In genomic region chr4:113385500-113385899, GRCh38 we compare ENCODE assay signal across 1 cellular context.
TF ChIP-seq lines count a peak whose summit lies in the region.

No MANE protein-coding gene starts in this region.

TF ChIP-seq in HepG2, 621 proteins besides CTCF, POLR2A, EP300 and RAD21 (continued from another document):
- TF ChIP-seq PPARG (CRISPR knock-in tag; conservative IDR thresholded peaks at IDR 0.05): no peak
- TF ChIP-seq ZNF772 (CRISPR knock-in tag; IDR thresholded peaks at IDR 0.05): no peak
- no peak for TF ChIP-seq JUNB (CRISPR knock-in tag; IDR thresholded peaks at IDR 0.05; ENCODE audit: borderline replicate concordance)
- TF ChIP-seq AKAP8 (CRISPR knock-in tag; IDR thresholded peaks at IDR 0.05): no peak
- no peak for TF ChIP-seq ZNF407 (CRISPR knock-in tag; IDR thresholded peaks at IDR 0.05; ENCODE audit: not compliant biosample characterization)
- no peak for TF ChIP-seq HIC2 (CRISPR knock-in tag; IDR thresholded peaks at IDR 0.05; ENCODE audit: low read depth)
- no peak for TF ChIP-seq TAF15 (IDR thresholded peaks at IDR 0.05; ENCODE audit: low read depth, low read length, poor library complexity, severe bottlenecking)
- TF ChIP-seq GMEB1 (CRISPR knock-in tag; IDR thresholded peaks at IDR 0.05; ENCODE audit: borderline replicate concordance): no peak
- no peak for TF ChIP-seq RFXANK (CRISPR knock-in tag; IDR thresholded peaks at IDR 0.05)
- TF ChIP-seq ZNF143 (CRISPR knock-in tag; IDR thresholded peaks at IDR 0.05): no peak
